Comparison of ENCODE assay signal across 8 cellular contexts in the genomic region with DNA sequence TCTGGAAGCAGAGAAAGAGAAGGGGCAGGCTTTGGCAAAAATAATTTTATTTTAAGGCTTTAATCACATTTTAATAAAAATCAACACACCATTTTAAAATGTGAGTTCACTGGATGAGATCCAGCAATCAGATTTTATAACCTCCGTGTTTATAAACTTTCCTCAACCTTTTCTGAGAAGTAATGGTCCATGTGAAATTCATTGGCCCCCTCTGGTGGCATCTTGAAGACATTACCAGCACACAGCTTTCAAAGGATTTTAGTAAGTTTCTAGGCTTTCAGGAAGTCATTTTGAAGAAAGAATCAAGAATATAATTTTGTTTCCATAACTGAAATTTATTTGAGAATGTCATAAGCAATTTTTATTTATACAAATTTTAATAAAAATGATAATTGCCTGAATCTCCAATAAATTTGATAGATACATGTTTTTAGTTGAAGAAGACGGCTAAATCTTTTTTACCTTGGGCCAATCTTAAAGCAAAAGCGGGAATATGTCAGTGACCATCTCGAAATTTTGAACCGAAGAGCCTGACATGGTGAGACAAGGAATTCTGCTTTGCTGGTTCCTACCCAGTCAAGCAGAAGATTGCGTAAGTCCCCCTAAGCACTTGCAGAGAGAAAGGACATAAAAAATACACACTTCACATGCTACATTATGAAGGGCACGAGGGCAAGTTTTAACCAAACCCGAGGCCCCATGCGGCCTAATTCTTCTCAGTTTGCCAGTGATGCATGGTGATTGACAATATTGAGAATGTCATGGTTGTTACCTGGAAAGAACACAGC.
DNase-seq lines count a peak whose midpoint lies in the region; ATAC-seq, FAIRE-seq and TF ChIP-seq lines count a peak whose summit lies in the region.

No MANE protein-coding gene starts in this region.

- H3K4me3 ChIP-seq in cardiac muscle cell (no peak overlapping the region), tibial artery (no peak overlapping the region)

- FAIRE-seq in frontal cortex (lab: Jason Lieb, UNC), result peak; percentile 87

- ATAC-seq in Right ventricle myocardium inferior, result no peak
- ATAC-seq in GM21717 (IDR thresholded peaks at IDR 0.05; ENCODE audit: unreplicated experiment), result peak; percentile 38

- intact Hi-C loops in Right ventricle myocardium inferior (cut with DNase I) (no loop called here), tibial artery (cut with DNase I; ENCODE audit: low total_unique reads) (no loop called here)

- peak; percentile 24 to 57 for DNase-seq in cardiac muscle cell (ENCODE audit: low read depth in 1 of 2, low spot score in 1 of 2)
- no peak for DNase-seq in Right ventricle myocardium inferior (ENCODE audit: missing footprints)
- DNase-seq in KG1 (lab: John Stamatoyannopoulos, UW), result peak; percentile 11
- DNase-seq in SKM-1 treated with dmso at 0.1 percent for 144 hours (lab: John Stamatoyannopoulos, UW; ENCODE audit: unreplicated experiment), result peak; percentile 29
- peak in 1 of 2 donors; percentile 32 for DNase-seq in frontal cortex (ENCODE audit: low spot score in 2 of 2)
- no peak for DNase-seq in tibial artery
- DNase-seq in activated gamma-delta T cell (lab: John Stamatoyannopoulos, UW), result no peak

- H3K27ac ChIP-seq in cardiac muscle cell (no peak overlapping the region), tibial artery (no peak overlapping the region)

- peak; percentile 62 for TF ChIP-seq CTCF in cardiac muscle cell (IDR thresholded peaks at IDR 0.05; ENCODE audit: low read depth, low read length)
- TF ChIP-seq CTCF in tibial artery (IDR thresholded peaks at IDR 0.05), result peak; percentile 30 to 51

- no peaks in the 10 kb centered on the region for H3K4me1 ChIP-seq in cardiac muscle cell (ENCODE audit: low read depth)
- H3K4me1 ChIP-seq in tibial artery, result no peaks in the 10 kb centered on the region

- H3K9me3 ChIP-seq in cardiac muscle cell (ENCODE audit: low read depth) (no peaks in the 10 kb centered on the region), tibial artery (no peaks in the 10 kb centered on the region)

- H3K27me3 ChIP-seq in cardiac muscle cell (no peaks in the 10 kb centered on the region), tibial artery (no peaks in the 10 kb centered on the region)

- no peaks in the 10 kb centered on the region for H3K36me3 ChIP-seq in cardiac muscle cell
- no peaks in the 10 kb centered on the region for H3K36me3 ChIP-seq in tibial artery

Comparison
In these comparisons a context has a peak if more than half of its experiments do, and no peak if none do; other contexts are left out.
1. DNase-seq: peak in cardiac muscle cell (2 of 2), KG1 (single experiment) and SKM-1 treated with dmso at 0.1 percent for 144 hours (single experiment); none in Right ventricle myocardium inferior (single experiment), tibial artery (0 of 2) and activated gamma-delta T cell (single experiment).